In genomic region chr10:91800192-91800591, GRCh38 we compare ENCODE assay signal across 9 cellular contexts. TPM values are rescaled to one million over a fixed set of nuclear protein-coding genes. Genes with fewer than 3 reads are reported as not detected.
DNase-seq lines count a peak whose midpoint lies in the region; ATAC-seq and TF ChIP-seq lines count a peak whose summit lies in the region.
"Had no signal": no experiment of that assay in that cellular context is flagged by ENCODE, and none has a peak within 500 bp of the region (broad histone marks: within the 10 kb centered on the region; RNA-seq: fewer than 3 reads in every experiment).

No MANE protein-coding gene starts in this region.

- TF ChIP-seq CTCF in BE2C (IDR thresholded peaks at IDR 0.05; ENCODE audit: low read depth, low read length) (no peak), dorsolateral prefrontal cortex (IDR thresholded peaks at IDR 0.05 in 54 of 56, conservative IDR thresholded peaks at IDR 0.05 in 2 of 56; ENCODE audit: low read depth in 1 of 56, partially characterized antibody in 56 of 56) (no peak)

- POLR2A ChIA-PET in naive thymus-derived CD8-positive, alpha-beta T cell (lab: Charles Lee) = interaction anchor here (2.6 kb wide), 1 partner anchor 123 kb away, joined by 18 read pairs; the partner anchor contains the start of gene BTAF1

- DNase-seq in BE2C (no peak), Karpas-422 (no peak), dorsolateral prefrontal cortex (no peak), NOMO-1 (lab: John Stamatoyannopoulos, UW; ENCODE audit: unreplicated experiment in 2 of 2) (no peak), GM19238 (ENCODE audit: insufficient read length, low spot score) (no peak), A172 (ENCODE audit: low spot score) (no peak)
- DNase-seq in naive thymus-derived CD8-positive, alpha-beta T cell = no peak
- DNase-seq: SW 1271 had no signal

- ATAC-seq in naive thymus-derived CD8-positive, alpha-beta T cell = no peak
- ATAC-seq in GM21515 (IDR thresholded peaks at IDR 0.05; ENCODE audit: unreplicated experiment) = no peak

- H3K9me3 Mint-ChIP-seq in naive thymus-derived CD8-positive, alpha-beta T cell = no peaks in the 10 kb centered on the region

- H3K9me2 ChIP-seq in Karpas-422 (replicated peaks; ENCODE audit: insufficient read depth, low read length) = no peaks in the 10 kb centered on the region

- peaks cover 75% of the 10 kb centered on the region for H3K79me2 ChIP-seq in Karpas-422 (ENCODE audit: low read length)

- peaks cover 38 to 89% (median 81%) of the 10 kb centered on the region in 4 donors for H3K4me1 Mint-ChIP-seq in naive thymus-derived CD8-positive, alpha-beta T cell

- H3K9me3 ChIP-seq in BE2C = no peaks in the 10 kb centered on the region
- H3K9me3 ChIP-seq in Karpas-422 (ENCODE audit: low read length) = no peaks in the 10 kb centered on the region

- H3K4me3 ChIP-seq in BE2C (ENCODE audit: low read depth, low read length) (peak overlapping the region; percentile 78), Karpas-422 (ENCODE audit: low read length) (peak overlapping the region; percentile 90), dorsolateral prefrontal cortex (peak overlapping the region in 55 of 59 donors; percentile 0 to 99 (median 92))

- H3K4me3 Mint-ChIP-seq in naive thymus-derived CD8-positive, alpha-beta T cell = peak overlapping the region; percentile 93 to 100 (median 98)

- peaks cover 2 to 45% (median 12%) of the 10 kb centered on the region in 3 donors for H3K36me3 Mint-ChIP-seq in naive thymus-derived CD8-positive, alpha-beta T cell

- H3K4me2 ChIP-seq in Karpas-422 (ENCODE audit: low read depth, low read length, poor library complexity, severe bottlenecking) = peak overlapping the region; percentile 85

- peak overlapping the region; percentile 86 for H3K9ac ChIP-seq in Karpas-422 (ENCODE audit: low read length)

- no peaks in the 10 kb centered on the region for H4K20me1 ChIP-seq in Karpas-422 (ENCODE audit: insufficient read depth, low read depth, low read length)

- no peaks in the 10 kb centered on the region for H3K27me3 ChIP-seq in BE2C
- H3K27me3 ChIP-seq in Karpas-422 (ENCODE audit: low read length) = no peaks in the 10 kb centered on the region
- H3K27me3 ChIP-seq in dorsolateral prefrontal cortex = no peaks in the 10 kb centered on the region

- no peak overlapping the region for H2AFZ ChIP-seq in Karpas-422 (ENCODE audit: low read length)

- no peaks in the 10 kb centered on the region for H3K4me1 ChIP-seq in BE2C
- peaks cover 33% of the 10 kb centered on the region for H3K4me1 ChIP-seq in Karpas-422 (ENCODE audit: low read length)

- intact Hi-C loops in dorsolateral prefrontal cortex (cut with DNase I) = no loop called here

- H3K27ac Mint-ChIP-seq in naive thymus-derived CD8-positive, alpha-beta T cell = peak overlapping the region in 8 of 10 donors; percentile 50 to 99 (median 75)

- H3K27ac ChIP-seq in Karpas-422 (ENCODE audit: low read length) (no peak overlapping the region), dorsolateral prefrontal cortex (peak overlapping the region in 2 of 59 donors; percentile 85 to 88)

- H3K27me3 Mint-ChIP-seq in naive thymus-derived CD8-positive, alpha-beta T cell = no peaks in the 10 kb centered on the region

- H3K36me3 ChIP-seq in BE2C = peaks cover 26% of the 10 kb centered on the region
- H3K36me3 ChIP-seq in Karpas-422 (ENCODE audit: insufficient read depth, low read length) = 0 out of 2 replicates have a peak, but pooled peaks cover 4% of the 10 kb centered on the region

RNA-seq across cellular contexts. Expression of gene TNKS2, which starts 2.0 kb away (rescaled TPM):
- 17.1 TPM for polyA plus RNA-seq in BE2C (2012; ENCODE audit: insufficient read depth, insufficient read length, low read depth)
- 19.6 and 23.6 TPM in 2 replicates for total RNA-seq in Karpas-422 (2014; rRNA removed; shearing (Covaris generic); ENCODE audit: low replicate concordance)
- total RNA-seq in dorsolateral prefrontal cortex = 10 to 100 TPM; 35.0 to 51.5 (median 43.0) TPM
- 10 to 100 TPM; 57.0 to 57.7 TPM for total RNA-seq in naive thymus-derived CD8-positive, alpha-beta T cell
- polyA plus RNA-seq in naive thymus-derived CD8-positive, alpha-beta T cell = 10 to 100 TPM; 15.2 to 25.4 (median 18.6) TPM
- 31.3 and 32.1 TPM in 2 replicates for total RNA-seq in A172 (2014; rRNA removed; shearing (Covaris generic))
